ENCODE assay signal across 24 cellular contexts in the genomic region with DNA sequence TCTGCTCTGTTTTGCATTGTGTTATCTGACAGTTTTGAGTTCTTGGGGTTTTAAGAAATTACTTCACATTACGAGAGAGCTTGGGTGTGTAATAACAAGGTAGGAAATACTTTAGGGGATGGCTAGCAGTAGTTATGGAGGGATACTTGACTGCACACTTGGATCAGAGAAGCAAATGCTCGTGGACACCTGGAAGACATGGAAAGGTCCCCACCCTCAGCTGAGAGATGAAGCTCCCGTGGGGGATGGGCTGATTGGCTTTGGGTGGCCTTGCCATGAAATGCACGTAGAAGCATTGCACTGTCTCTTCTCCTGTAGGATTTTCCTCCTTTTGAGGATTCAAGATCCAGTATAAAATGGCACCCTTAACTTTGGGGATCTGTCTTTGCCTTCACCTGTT.
"Had no signal": no experiment of that assay in that cellular context is flagged by ENCODE, and none has a peak within 500 bp of the region (broad histone marks: within the 10 kb centered on the region; RNA-seq: fewer than 3 reads in every experiment).

No MANE protein-coding gene starts in this region.

- H3K36me3 Mint-ChIP-seq: activated naive CD8-positive, alpha-beta T cell; immature natural killer cell; mesothelial cell of epicardium; naive thymus-derived CD8-positive, alpha-beta T cell; stimulated activated naive B cell treated with anti-CD40 and anti-IgM and Interleukin-4, amounts not matched to agents 10 μg/mL and 1 μg/mL and 100 μg/mL, for 72 hours; T-cell had no signal

- H3K27ac ChIP-seq: adrenal gland, hepatocyte, left ventricle myocardium inferior, transverse colon, uterus, VCaP had no signal

- H3K9me3 ChIP-seq: adrenal gland, left ventricle myocardium inferior, transverse colon, uterus had no signal

- H3K4me3 Mint-ChIP-seq: activated CD8-positive, alpha-beta T cell treated with anti-CD3 and anti-CD28 coated beads, Interleukin-2, amount 10 ng/mL, durations not matched to agents 7 days and 5 days; activated naive CD8-positive, alpha-beta T cell; central memory CD8-positive, alpha-beta T cell; immature natural killer cell; mesothelial cell of epicardium; naive thymus-derived CD8-positive, alpha-beta T cell; stimulated activated naive B cell treated with anti-CD40 and anti-IgM and Interleukin-4, amounts not matched to agents 10 μg/mL and 1 μg/mL and 100 μg/mL, for 72 hours; T-cell; T-helper 2 cell treated with Interferon-gamma antibody and Interleukin-4, amounts not matched to agents 5 μg/mL and 100 μg/mL, for 36 hours had no signal

- H3K27ac Mint-ChIP-seq: activated CD8-positive, alpha-beta T cell treated with anti-CD3 and anti-CD28 coated beads, Interleukin-2, amount 10 ng/mL, durations not matched to agents 7 days and 5 days; activated naive CD8-positive, alpha-beta T cell; immature natural killer cell; mesothelial cell of epicardium; naive thymus-derived CD8-positive, alpha-beta T cell; progenitor cell of endocrine pancreas; stimulated activated naive B cell treated with anti-CD40 and anti-IgM and Interleukin-4, amounts not matched to agents 10 μg/mL and 1 μg/mL and 100 μg/mL, for 72 hours; T-cell; T-helper 2 cell treated with Interferon-gamma antibody and Interleukin-4, amounts not matched to agents 5 μg/mL and 100 μg/mL, for 36 hours had no signal

- H3K4me1 ChIP-seq: adrenal gland, left ventricle myocardium inferior, transverse colon, uterus had no signal

- H3K36me3 ChIP-seq: adrenal gland, left ventricle myocardium inferior, transverse colon, uterus had no signal

- DNase-seq: activated CD4-positive, alpha-beta T cell treated with anti-CD3 and anti-CD28 coated beads for 1 hour; activated CD4-positive, alpha-beta T cell treated with anti-CD3 and anti-CD28 coated beads, Interleukin-2, amount 50 U/mL, for 1 hour; activated CD8-positive, alpha-beta T cell treated with anti-CD3 and anti-CD28 coated beads, Interleukin-2, amount 10 ng/mL, durations not matched to agents 7 days and 5 days; adrenal gland; effector CD8-positive, alpha-beta T cell; foreskin melanocyte; immature natural killer cell; left ventricle myocardium inferior; naive thymus-derived CD8-positive, alpha-beta T cell; retina; stimulated activated CD4-positive, alpha-beta T cell treated with anti-CD3 and anti-CD28 coated beads, Interleukin-2, amount 100 ng/mL, for 48 hours; stimulated activated CD8-positive, alpha-beta memory T cell treated with anti-CD3 and anti-CD28 coated beads, Interleukin-4, amount 100 ng/mL, for 48 hours; stimulated activated naive B cell treated with anti-CD40 and anti-IgM and Interleukin-4, amounts not matched to agents 10 μg/mL and 1 μg/mL and 100 μg/mL, for 72 hours; T-cell; transverse colon; uterus had no signal

- H3K4me1 Mint-ChIP-seq: central memory CD8-positive, alpha-beta T cell; immature natural killer cell; naive thymus-derived CD8-positive, alpha-beta T cell; stimulated activated naive B cell treated with anti-CD40 and anti-IgM and Interleukin-4, amounts not matched to agents 10 μg/mL and 1 μg/mL and 100 μg/mL, for 72 hours had no signal

- H3K27me3 ChIP-seq: hepatocyte, uterus had no signal

- H3K4me3 ChIP-seq: adrenal gland, hepatocyte, left ventricle myocardium inferior, transverse colon, uterus had no signal

- H3K9me3 Mint-ChIP-seq: central memory CD8-positive, alpha-beta T cell; immature natural killer cell; mesothelial cell of epicardium; naive thymus-derived CD8-positive, alpha-beta T cell; stimulated activated naive B cell treated with anti-CD40 and anti-IgM and Interleukin-4, amounts not matched to agents 10 μg/mL and 1 μg/mL and 100 μg/mL, for 72 hours; T-cell; T-helper 2 cell treated with Interferon-gamma antibody and Interleukin-4, amounts not matched to agents 5 μg/mL and 100 μg/mL, for 36 hours had no signal

- ATAC-seq: activated CD8-positive, alpha-beta T cell treated with anti-CD3 and anti-CD28 coated beads, Interleukin-2, amount 10 ng/mL, durations not matched to agents 7 days and 5 days; esophagus mucosa; naive thymus-derived CD8-positive, alpha-beta T cell; stimulated activated naive B cell treated with anti-CD40 and anti-IgM and Interleukin-4, amounts not matched to agents 10 μg/mL and 1 μg/mL and 100 μg/mL, for 72 hours; T-cell had no signal
